Comparison of ENCODE assay signal across 11 cellular contexts in the genomic region with DNA sequence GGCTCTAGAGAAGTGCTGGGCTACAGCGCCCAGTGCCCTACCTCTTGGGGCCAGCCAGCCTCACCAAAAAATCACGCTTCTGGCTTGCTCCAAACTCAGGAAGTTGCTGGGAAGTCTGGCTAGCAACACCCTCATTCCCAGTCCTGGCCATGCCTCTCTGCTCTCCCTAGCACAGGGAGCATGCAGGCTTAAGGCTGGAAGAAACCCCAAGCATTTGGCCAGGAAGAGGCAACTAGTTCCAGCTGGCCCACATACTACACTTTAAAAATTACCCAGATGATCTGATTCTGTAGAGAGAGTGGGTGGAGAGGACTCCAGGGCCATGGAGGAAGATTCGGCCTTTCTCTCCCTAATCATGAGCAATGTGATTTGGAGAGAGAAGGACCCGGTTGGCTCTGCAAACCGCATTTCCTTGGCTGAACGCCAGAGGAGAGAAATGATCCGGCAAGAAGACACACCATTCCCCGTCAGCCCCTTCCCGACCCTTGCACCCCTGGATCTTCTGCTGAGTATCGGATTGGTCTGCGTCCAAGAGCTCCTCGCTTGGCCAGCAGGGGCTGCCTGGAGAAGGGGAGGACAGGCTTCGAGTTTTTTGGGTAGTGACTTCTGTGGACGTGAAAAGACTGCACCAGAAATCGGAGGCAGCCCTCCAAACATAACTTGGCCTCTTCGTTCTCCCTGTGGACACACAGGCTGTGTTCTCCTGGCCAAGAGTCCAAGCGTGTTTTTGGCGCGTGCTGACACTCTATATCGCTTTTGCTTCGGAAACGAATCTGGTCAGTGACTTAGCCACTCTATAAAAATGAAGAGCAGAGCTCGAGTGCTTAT.
A peak's percentile ranks its signal among the peaks of the same experiment; 100 is the strongest.
DNase-seq lines count a peak whose midpoint lies in the region; ATAC-seq and TF ChIP-seq lines count a peak whose summit lies in the region.
"Had no signal": no experiment of that assay in that cellular context is flagged by ENCODE, and none has a peak within 500 bp of the region (broad histone marks: within the 10 kb centered on the region; RNA-seq: fewer than 3 reads in every experiment).

No MANE protein-coding gene starts in this region.

- intact Hi-C loops in upper lobe of right lung (cut with DNase I) = no loop called here

- no peaks in the 10 kb centered on the region for H3K27me3 ChIP-seq in upper lobe of right lung

- peak; percentile 33 for TF ChIP-seq CTCF in fibroblast of the aortic adventitia (IDR thresholded peaks at IDR 0.05; ENCODE audit: insufficient read depth, low read length)
- peak; percentile 33 for TF ChIP-seq CTCF in upper lobe of right lung (IDR thresholded peaks at IDR 0.05)
- no peak for TF ChIP-seq CTCF in GM13976 (IDR thresholded peaks at IDR 0.05; ENCODE audit: borderline replicate concordance, control extremely low read depth, extremely low read depth, insufficient read depth, missing control alignments)

- DNase-seq in DMS 273 (lab: John Stamatoyannopoulos, UW; ENCODE audit: unreplicated experiment) = peak; percentile 62
- DNase-seq in DMS 273 treated with DMSO at 0.1 percent for 48 hours (lab: John Stamatoyannopoulos, UW) = no peak
- peak; percentile 52 for DNase-seq in fibroblast of the aortic adventitia (ENCODE audit: low read depth)
- DNase-seq in mucosa of gallbladder (ENCODE audit: low spot score) = peak; percentile 68
- DNase-seq in upper lobe of right lung = peak; percentile 68
- no peak for DNase-seq in GM13976 (ENCODE audit: low spot score)
- no peak for DNase-seq in GDM1 (lab: John Stamatoyannopoulos, UW)
- DNase-seq: dermis blood vessel endothelial cell, NCI-H1694 treated with DMSO at 0.1 percent for 48 hours had no signal

- peaks cover 7% of the 10 kb centered on the region for H3K4me1 ChIP-seq in upper lobe of right lung

- ATAC-seq in upper lobe of right lung (peak; percentile 71), GM21423 (IDR thresholded peaks at IDR 0.05; ENCODE audit: unreplicated experiment) (no peak)

- H3K36me3 ChIP-seq in upper lobe of right lung = no peaks in the 10 kb centered on the region

- in situ Hi-C loops in GM13976 (cut with MboI; ENCODE audit: low sequenced_read_pairs, unreplicated experiment) = no loop called here

- H3K9me3 ChIP-seq in upper lobe of right lung = no peaks in the 10 kb centered on the region

- no peak overlapping the region for H3K4me3 ChIP-seq in fibroblast of the aortic adventitia (ENCODE audit: low read depth, low read length)
- H3K4me3 ChIP-seq in upper lobe of right lung = peak overlapping the region; percentile 34

- H3K27ac ChIP-seq in upper lobe of right lung = peak overlapping the region; percentile 56
- H3K27ac ChIP-seq: 22Rv1 had no signal

Comparison
In these comparisons a context has a peak if more than half of its experiments do, and no peak if none do; other contexts are left out.
1. DNase-seq: peak in DMS 273 (single experiment), fibroblast of the aortic adventitia (single experiment), mucosa of gallbladder (single experiment) and upper lobe of right lung (single experiment); none in DMS 273 treated with DMSO at 0.1 percent for 48 hours (single experiment), GM13976 (single experiment) and GDM1 (single experiment).